Comparison of ENCODE assay signal across 22 cellular contexts in the genomic region with DNA sequence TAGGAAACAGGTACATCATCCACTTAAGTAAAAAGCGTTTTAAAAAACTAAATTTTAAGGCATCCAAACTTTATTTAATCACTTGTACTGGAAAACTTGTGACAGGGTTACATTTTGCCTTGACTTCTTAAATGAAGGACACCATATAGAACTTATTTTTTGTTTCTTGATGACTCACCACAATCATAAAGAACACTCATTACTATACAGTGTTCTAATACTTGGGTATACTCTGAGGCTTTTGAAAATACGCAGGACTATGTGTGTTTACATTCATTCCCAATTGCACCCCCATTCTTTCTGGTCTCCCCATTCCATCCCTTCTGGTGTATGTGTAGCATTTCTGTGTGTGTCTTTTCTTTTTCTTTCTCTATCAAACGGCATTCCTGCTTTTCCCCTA.
DNase-seq lines count a peak whose midpoint lies in the region; ATAC-seq, FAIRE-seq and TF ChIP-seq lines count a peak whose summit lies in the region.
"Had no signal": no experiment of that assay in that cellular context is flagged by ENCODE, and none has a peak within 500 bp of the region (broad histone marks: within the 10 kb centered on the region; RNA-seq: fewer than 3 reads in every experiment).

No MANE protein-coding gene starts in this region.

- no peak overlapping the region for H3K4me3 Mint-ChIP-seq in activated CD4-positive, alpha-beta T cell treated with anti-CD3 and anti-CD28 coated beads, Interleukin-2, amount 10 ng/mL, durations not matched to agents 7 days and 5 days
- peak overlapping the region in 1 of 2 donors; percentile 2 for H3K4me3 Mint-ChIP-seq in effector memory CD8-positive, alpha-beta T cell
- H3K4me3 Mint-ChIP-seq: B cell, CD14-positive monocyte had no signal

- TF ChIP-seq RAD21 in A549 (conservative IDR thresholded peaks at IDR 0.05 in 1 of 2, IDR thresholded peaks at IDR 0.05 in 1 of 2): no peak

- WGBS in A549 (ENCODE audit: missing lambda C conversion rate): 90% methylated on average over 3 of the region's 3 CpGs

- H3K9me3 ChIP-seq in A549: no peaks in the 10 kb centered on the region
- H3K9me3 ChIP-seq: MG63 had no signal

- no peak for TF ChIP-seq EP300 in A549 (IDR thresholded peaks at IDR 0.05)

- H3K27ac ChIP-seq in A549: no peak overlapping the region

- POLR2A ChIA-PET in activated CD4-positive, alpha-beta T cell treated with anti-CD3 and anti-CD28 coated beads, Interleukin-2, amount 10 ng/mL, durations not matched to agents 7 days and 5 days (lab: Charles Lee): no interaction called here
- POLR2A ChIA-PET in A549 (lab: Yijun Ruan, JAX): no interaction called here

- H3K27ac Mint-ChIP-seq in activated CD4-positive, alpha-beta T cell treated with anti-CD3 and anti-CD28 coated beads, Interleukin-2, amount 10 ng/mL, durations not matched to agents 7 days and 5 days: peak overlapping the region; percentile 7
- peak overlapping the region; percentile 42 to 82 for H3K27ac Mint-ChIP-seq in effector memory CD8-positive, alpha-beta T cell
- H3K27ac Mint-ChIP-seq: B cell had no signal

- H3K4me3 ChIP-seq in A549: no peak overlapping the region
- H3K4me3 ChIP-seq: MG63 had no signal

- H3K9me3 Mint-ChIP-seq in activated CD4-positive, alpha-beta T cell treated with anti-CD3 and anti-CD28 coated beads, Interleukin-2, amount 10 ng/mL, durations not matched to agents 7 days and 5 days: no peaks in the 10 kb centered on the region
- H3K9me3 Mint-ChIP-seq in effector memory CD8-positive, alpha-beta T cell: no peaks in the 10 kb centered on the region

- H3K4me2 ChIP-seq in A549: no peak overlapping the region

- FAIRE-seq in A549 (lab: Jason Lieb, UNC) (no peak), GM19239 (lab: Jason Lieb, UNC) (peak; percentile 54)
- FAIRE-seq: A204.1, H54 had no signal

- CTCF ChIA-PET in activated CD4-positive, alpha-beta T cell treated with anti-CD3 and anti-CD28 coated beads, Interleukin-2, amount 10 ng/mL, durations not matched to agents 7 days and 5 days (lab: Charles Lee): no interaction called here
- CTCF ChIA-PET in A549 (lab: Yijun Ruan, JAX): no interaction called here

- H3K27me3 Mint-ChIP-seq in activated CD4-positive, alpha-beta T cell treated with anti-CD3 and anti-CD28 coated beads, Interleukin-2, amount 10 ng/mL, durations not matched to agents 7 days and 5 days: no peaks in the 10 kb centered on the region
- no peaks in the 10 kb centered on the region for H3K27me3 Mint-ChIP-seq in effector memory CD8-positive, alpha-beta T cell
- H3K27me3 Mint-ChIP-seq: B cell had no signal

- peaks cover 20% of the 10 kb centered on the region for H3K36me3 Mint-ChIP-seq in activated CD4-positive, alpha-beta T cell treated with anti-CD3 and anti-CD28 coated beads, Interleukin-2, amount 10 ng/mL, durations not matched to agents 7 days and 5 days (ENCODE audit: low read depth)
- peaks cover 8% of the 10 kb centered on the region for H3K36me3 Mint-ChIP-seq in effector memory CD8-positive, alpha-beta T cell (ENCODE audit: insufficient read depth)

- H3K4me1 Mint-ChIP-seq in activated CD4-positive, alpha-beta T cell treated with anti-CD3 and anti-CD28 coated beads, Interleukin-2, amount 10 ng/mL, durations not matched to agents 7 days and 5 days: peaks cover 54% of the 10 kb centered on the region
- H3K4me1 Mint-ChIP-seq in effector memory CD8-positive, alpha-beta T cell (ENCODE audit: low read depth in 2 of 2): peaks cover 29 to 41% of the 10 kb centered on the region in 2 donors

- no peak for TF ChIP-seq POLR2A in A549 (IDR thresholded peaks at IDR 0.05; ENCODE audit: low read length)

- TF ChIP-seq CTCF in A549 (IDR thresholded peaks at IDR 0.05): no peak

- H3K4me1 ChIP-seq in A549: no peaks in the 10 kb centered on the region

- no peak for ATAC-seq in A549
- ATAC-seq in effector memory CD8-positive, alpha-beta T cell (replicated peaks): no peak
- ATAC-seq: PC-3 had no signal

- DNase-seq in activated CD4-positive, alpha-beta T cell treated with anti-CD3 and anti-CD28 coated beads, Interleukin-2, amount 10 ng/mL, durations not matched to agents 7 days and 5 days: no peak
- DNase-seq in activated CD4-positive, alpha-beta T cell treated with anti-CD3 and anti-CD28 coated beads, Interleukin-2, amount 50 U/mL, for 4 hours: no peak
- DNase-seq in A549 (ENCODE audit: low read depth in 1 of 2, low spot score in 1 of 2) (no peak), GM19239 (ENCODE audit: insufficient read length, low spot score) (no peak), occipital lobe (lab: John Stamatoyannopoulos, UW) (no peak), iPS-NIHi7 (ENCODE audit: extremely low spot score) (no peak)
- DNase-seq in effector memory CD8-positive, alpha-beta T cell: no peak
- DNase-seq: EL, GF-D8, MG63, NCI-H1417, NCI-H1694 treated with DMSO at 0.1 percent for 48 hours, NCI-H2081 treated with DMSO at 0.1 percent for 48 hours, NCI-H2171 treated with DMSO at 0.1 percent for 48 hours, NCI-H446, NCI-H526, PC-3, Right ventricle myocardium superior had no signal

TF ChIP-seq in A549, 52 proteins besides CTCF, POLR2A, EP300 and RAD21:
- TF ChIP-seq FOSL2 (IDR thresholded peaks at IDR 0.05) (no peak), FOSL2 (CRISPR knock-in tag; IDR thresholded peaks at IDR 0.05) (peak; percentile 45), JUN (IDR thresholded peaks at IDR 0.05) (no peak)
